Comparison of ENCODE assay signal across 16 cellular contexts in genomic region chr7:33687601-33688000, GRCh38.
A peak's percentile ranks its signal among the peaks of the same experiment; 100 is the strongest.
DNase-seq lines count a peak whose midpoint lies in the region; ATAC-seq and TF ChIP-seq lines count a peak whose summit lies in the region.
"Had no signal": no experiment of that assay in that cellular context is flagged by ENCODE, and none has a peak within 500 bp of the region (broad histone marks: within the 10 kb centered on the region; RNA-seq: fewer than 3 reads in every experiment).

No MANE protein-coding gene starts in this region.

- WGBS in GM23248 (ENCODE audit: low coverage in 1 of 2, low lambda C conversion rate in 2 of 2, missing lambda C conversion rate in 2 of 2), 2 experiments = 83 to 87% methylated on average over 3 of the region's 3 CpGs

- H4K20me1 ChIP-seq in GM23248 (ENCODE audit: insufficient read depth) = no peaks in the 10 kb centered on the region
- H4K20me1 ChIP-seq: BLaER1 had no signal

- H3K9me3 ChIP-seq in lower lobe of right lung = no peaks in the 10 kb centered on the region
- no peaks in the 10 kb centered on the region for H3K9me3 ChIP-seq in GM23248 (ENCODE audit: low read depth)
- H3K9me3 ChIP-seq: BE2C, BLaER1, Caco-2 had no signal

- H2AFZ ChIP-seq in GM23248 = no peak overlapping the region

- H3K36me3 ChIP-seq in lower lobe of right lung (no peaks in the 10 kb centered on the region), GM23248 (ENCODE audit: low read depth) (no peaks in the 10 kb centered on the region)
- H3K36me3 ChIP-seq: BE2C, BLaER1 had no signal

- ATAC-seq in lower lobe of right lung (peak; percentile 43 to 78), GM18873 (IDR thresholded peaks at IDR 0.05; ENCODE audit: low FRiP score, unreplicated experiment) (no peak)
- ATAC-seq: CD8-positive, alpha-beta T cell had no signal

- H3F3A ChIP-seq in GM23248 (ENCODE audit: insufficient read depth) = peaks cover 14% of the 10 kb centered on the region

- H3K27ac ChIP-seq in lower lobe of right lung = no peak overlapping the region
- H3K27ac ChIP-seq in GM23248 = no peak overlapping the region
- H3K27ac ChIP-seq: BLaER1 had no signal

- no peaks in the 10 kb centered on the region for H3K9me2 ChIP-seq in GM23248 (ENCODE audit: insufficient read depth)

- intact Hi-C loops in lower lobe of right lung (cut with DNase I) = no loop called here

- H3K4me3 ChIP-seq in lower lobe of right lung = no peak overlapping the region
- H3K4me3 ChIP-seq in retinal pigment epithelial cell (ENCODE audit: low read length) = no peak overlapping the region
- H3K4me3 ChIP-seq in GM23248 = no peak overlapping the region
- H3K4me3 ChIP-seq: BLaER1 had no signal

- TF ChIP-seq CTCF in lower lobe of right lung (IDR thresholded peaks at IDR 0.05) = no peak
- TF ChIP-seq CTCF in retinal pigment epithelial cell (conservative IDR thresholded peaks at IDR 0.05; ENCODE audit: low read depth, low read length) = no peak

- H3K9ac ChIP-seq in GM23248 = no peak overlapping the region
- H3K9ac ChIP-seq: BLaER1 had no signal

- H3K4me2 ChIP-seq in GM23248 (ENCODE audit: unreplicated experiment) = no peak overlapping the region
- H3K4me2 ChIP-seq: BLaER1 had no signal

- H3K4me1 ChIP-seq in lower lobe of right lung = no peaks in the 10 kb centered on the region
- peaks cover 11% of the 10 kb centered on the region for H3K4me1 ChIP-seq in GM23248 (ENCODE audit: insufficient read depth)
- H3K4me1 ChIP-seq: BE2C, BLaER1, Caco-2 had no signal

- no peaks in the 10 kb centered on the region for H3K79me2 ChIP-seq in GM23248 (ENCODE audit: insufficient read depth)

- in situ Hi-C loops in GM23248 (cut with MboI) = no loop called here

- H3K27me3 ChIP-seq in lower lobe of right lung (ENCODE audit: low read depth) (no peaks in the 10 kb centered on the region), GM23248 (replicated peaks; ENCODE audit: insufficient read depth) (no peaks in the 10 kb centered on the region)
- H3K27me3 ChIP-seq: BE2C, BLaER1 had no signal

- DNase-seq in lower lobe of right lung = no peak
- DNase-seq in retinal pigment epithelial cell (ENCODE audit: low read depth) = peak; percentile 51
- DNase-seq in NCI-H2196 (lab: John Stamatoyannopoulos, UW; ENCODE audit: unreplicated experiment) = no peak
- DNase-seq in GM23248 = no peak
- DNase-seq: 8988T; ACHN; BE2C; C1 segment of cervical spinal cord; Caco-2; Calu3; CD4-positive, alpha-beta T cell; CD8-positive, alpha-beta T cell; DMS79 treated with DMSO at 0.1 percent for 48 hours; GF-D8 had no signal
